Comparison of ENCODE assay signal across 8 cellular contexts in genomic region chr6:167288712-167289225, GRCh38. TPM values are rescaled to one million over a fixed set of nuclear protein-coding genes. Genes with fewer than 3 reads are reported as not detected.
DNase-seq lines count a peak whose midpoint lies in the region; ATAC-seq, FAIRE-seq and TF ChIP-seq lines count a peak whose summit lies in the region.
"Not testable (repeated sequence)": the region's sequence is repeated elsewhere in the genome, so short reads cannot be mapped to it uniquely, and the experiment has no call there.

No MANE protein-coding gene starts in this region.

- dilution Hi-C loops in endothelial cell of umbilical vein (cut with MboI; ENCODE audit: extremely low pct_ligation_motif_present, low sequenced_read_pairs): not testable (repeated sequence)

- ATAC-seq in GM21381 (IDR thresholded peaks at IDR 0.05; ENCODE audit: unreplicated experiment): peak; percentile 75
- peak; percentile 66 for ATAC-seq in HG03457 (IDR thresholded peaks at IDR 0.05; ENCODE audit: unreplicated experiment)
- ATAC-seq in memory B cell (ENCODE audit: low read depth): peak; percentile 93

- H2AFZ ChIP-seq in endothelial cell of umbilical vein (ENCODE audit: low read depth, low read length): not testable (repeated sequence)

- peak; percentile 100 for FAIRE-seq in endothelial cell of umbilical vein (lab: Jason Lieb, UNC)

- not testable (repeated sequence) for BruUV-seq in endothelial cell of umbilical vein (replicated peaks; lab: Mats Ljungman, UMichigan)

- not testable (repeated sequence) for H3K27ac Mint-ChIP-seq in activated CD4-positive, alpha-beta memory T cell treated with anti-CD3 and anti-CD28 coated beads for 36 hours; memory B cell

- not testable (repeated sequence) for H3K36me3 ChIP-seq in endothelial cell of umbilical vein (ENCODE audit: control insufficient read depth in 2 of 2, extremely low read depth in 1 of 2, insufficient read depth in 2 of 2, low read length in 2 of 2)

- TF ChIP-seq POLR2A in endothelial cell of umbilical vein (IDR thresholded peaks at IDR 0.05; ENCODE audit: low read depth, low read length): not testable (repeated sequence)

- intact Hi-C loops in activated CD4-positive, alpha-beta memory T cell treated with anti-CD3 and anti-CD28 coated beads for 36 hours (cut with micrococcal nuclease): loop anchor here (10.0 kb wide), 1 partner anchor 514 kb away; no protein-coding TSS in a partner anchor
- intact Hi-C loops in endothelial cell of umbilical vein (cut with micrococcal nuclease): loop anchor here (1.0 kb wide), 2 partner anchors 71 to 610 kb away; no protein-coding TSS in a partner anchor

- H3K9ac ChIP-seq in endothelial cell of umbilical vein (replicated peaks; ENCODE audit: extremely low read depth, insufficient read depth, low read length): not testable (repeated sequence)

- not testable (repeated sequence) for H3K27me3 Mint-ChIP-seq in activated CD4-positive, alpha-beta memory T cell treated with anti-CD3 and anti-CD28 coated beads for 36 hours; memory B cell

- H3K27ac ChIP-seq in endothelial cell of umbilical vein (ENCODE audit: insufficient read depth, low read depth, low read length): not testable (repeated sequence)

- peak; percentile 43 to 44 for TF ChIP-seq CTCF in endothelial cell of umbilical vein (IDR thresholded peaks at IDR 0.05; ENCODE audit: extremely low read depth in 1 of 2, insufficient read depth in 1 of 2, low read depth in 1 of 2, low read length in 2 of 2)

- not testable (repeated sequence) for H3K36me3 Mint-ChIP-seq in activated CD4-positive, alpha-beta memory T cell treated with anti-CD3 and anti-CD28 coated beads for 36 hours; memory B cell

- H3K4me3 ChIP-seq in endothelial cell of umbilical vein (replicated peaks in 1 of 3; ENCODE audit: insufficient read depth in 1 of 3, low read depth in 1 of 3, low read length in 3 of 3): not testable (repeated sequence)

- CTCF ChIA-PET in activated CD4-positive, alpha-beta memory T cell treated with anti-CD3 and anti-CD28 coated beads for 36 hours (lab: Charles Lee): interaction anchor here (0.7 to 1.5 kb wide), 3 partner anchors 9 to 63 kb away, joined by 3 to 6 read pairs (median 5); no protein-coding TSS in a partner anchor
- CTCF ChIA-PET in endothelial cell of umbilical vein (lab: Charles Lee): interaction anchor here (1.0 to 1.8 kb wide), 2 partner anchors 62 to 70 kb away, joined by 4 to 12 read pairs; no protein-coding TSS in a partner anchor

- H3K9me3 Mint-ChIP-seq in activated CD4-positive, alpha-beta memory T cell treated with anti-CD3 and anti-CD28 coated beads for 36 hours; memory B cell: not testable (repeated sequence)

- not testable (repeated sequence) for H3K9me1 ChIP-seq in endothelial cell of umbilical vein (replicated peaks; ENCODE audit: control insufficient read depth, extremely low read depth, insufficient read depth, low read length)

- H3K79me2 ChIP-seq in endothelial cell of umbilical vein (ENCODE audit: control insufficient read depth, insufficient read depth, low read length): not testable (repeated sequence)

- H3K4me1 ChIP-seq in endothelial cell of umbilical vein (ENCODE audit: control insufficient read depth, extremely low read depth, insufficient read depth, low read length): not testable (repeated sequence)

- H3K4me2 ChIP-seq in endothelial cell of umbilical vein (ENCODE audit: insufficient read depth, low read length): not testable (repeated sequence)

- POLR2A ChIA-PET in activated CD4-positive, alpha-beta memory T cell treated with anti-CD3 and anti-CD28 coated beads for 36 hours (lab: Charles Lee); endothelial cell of umbilical vein (lab: Charles Lee): not testable (repeated sequence)

- not testable (repeated sequence) for H3K9me3 ChIP-seq in endothelial cell of umbilical vein (replicated peaks; ENCODE audit: control insufficient read depth, insufficient read depth, low read length)

- not testable (repeated sequence) for H3K4me3 Mint-ChIP-seq in activated CD4-positive, alpha-beta memory T cell treated with anti-CD3 and anti-CD28 coated beads for 36 hours; memory B cell

- H3K27me3 ChIP-seq in endothelial cell of umbilical vein (ENCODE audit: control insufficient read depth in 2 of 2, insufficient read depth in 2 of 2, low read length in 2 of 2): not testable (repeated sequence)

- not testable (repeated sequence) for H4K20me1 ChIP-seq in endothelial cell of umbilical vein (replicated peaks; ENCODE audit: control insufficient read depth, extremely low read depth, insufficient read depth, low read length)

- H3K4me1 Mint-ChIP-seq in activated CD4-positive, alpha-beta memory T cell treated with anti-CD3 and anti-CD28 coated beads for 36 hours (ENCODE audit: low read depth); memory B cell: not testable (repeated sequence)

- DNase-seq in DMS 273 (lab: John Stamatoyannopoulos, UW; ENCODE audit: unreplicated experiment): peak; percentile 65
- DNase-seq in NCI-H526 treated with DMSO at 0.1 percent for 48 hours (lab: John Stamatoyannopoulos, UW): peak; percentile 3
- peak; percentile 47 for DNase-seq in activated CD4-positive, alpha-beta memory T cell treated with anti-CD3 and anti-CD28 coated beads for 36 hours
- peak; percentile 35 for DNase-seq in endothelial cell of umbilical vein (ENCODE audit: low read depth, low spot score)
- DNase-seq in memory B cell (ENCODE audit: low spot score in 2 of 2): peak; percentile 27 to 28
- peak; percentile 4 for DNase-seq in stimulated activated CD8-positive, alpha-beta memory T cell treated with anti-CD3 and anti-CD28 coated beads, Interleukin-12 subunit alpha, Interleukin-12 subunit beta, amount 100 ng/mL, for 1 hour (ENCODE audit: low read depth)

RNA-seq across cellular contexts. Expression of gene UNC93A, which starts 2.3 kb away (rescaled TPM):
- total RNA-seq in activated CD4-positive, alpha-beta memory T cell treated with anti-CD3 and anti-CD28 coated beads for 36 hours: not detected
- total RNA-seq in endothelial cell of umbilical vein: not detected in 2 replicates
- not detected in 2 replicates for polyA plus RNA-seq in endothelial cell of umbilical vein
- polyA plus RNA-seq in endothelial cell of umbilical vein (2011; cell fraction: cytosol; rRNA removed): not detected in 2 replicates
- polyA plus RNA-seq in endothelial cell of umbilical vein (2011; cell fraction: nucleus; rRNA removed): not detected in 2 replicates
- not detected in 2 replicates for polyA plus RNA-seq in endothelial cell of umbilical vein (2012)
- not detected in 2 replicates for polyA minus RNA-seq in endothelial cell of umbilical vein
- polyA minus RNA-seq in endothelial cell of umbilical vein (2011; cell fraction: cytosol; rRNA and poly(A)+ RNA removed): not detected
- polyA minus RNA-seq in endothelial cell of umbilical vein (2011; cell fraction: nucleus; rRNA and poly(A)+ RNA removed): 0.58 TPM in 1 of 2 replicates, not detected in the other

RNA-seq across cellular contexts. Expression of gene TTLL2, which starts 36.1 kb away (rescaled TPM):
- not detected for total RNA-seq in activated CD4-positive, alpha-beta memory T cell treated with anti-CD3 and anti-CD28 coated beads for 36 hours
- total RNA-seq in endothelial cell of umbilical vein: not detected in 2 replicates
- not detected in 2 replicates for polyA plus RNA-seq in endothelial cell of umbilical vein
- not detected in 2 replicates for polyA plus RNA-seq in endothelial cell of umbilical vein (2011; cell fraction: cytosol; rRNA removed)
- polyA plus RNA-seq in endothelial cell of umbilical vein (2011; cell fraction: nucleus; rRNA removed): not detected in 2 replicates
- not detected in 2 replicates for polyA plus RNA-seq in endothelial cell of umbilical vein (2012)
- not detected in 2 replicates for polyA minus RNA-seq in endothelial cell of umbilical vein
- not detected for polyA minus RNA-seq in endothelial cell of umbilical vein (2011; cell fraction: cytosol; rRNA and poly(A)+ RNA removed)
- polyA minus RNA-seq in endothelial cell of umbilical vein (2011; cell fraction: nucleus; rRNA and poly(A)+ RNA removed): not detected in 2 replicates

Comparison
In these comparisons a context has a peak if more than half of its experiments do, and no peak if none do; other contexts are left out.
1. DNase-seq: peak in every context shown above with its lines; median percentile 65 in DMS 273; 47 in activated CD4-positive, alpha-beta memory T cell treated with anti-CD3 and anti-CD28 coated beads for 36 hours; 35 in endothelial cell of umbilical vein; 28 in memory B cell; 4 in stimulated activated CD8-positive, alpha-beta memory T cell treated with anti-CD3 and anti-CD28 coated beads, Interleukin-12 subunit alpha, Interleukin-12 subunit beta, amount 100 ng/mL, for 1 hour; 3 in NCI-H526 treated with DMSO at 0.1 percent for 48 hours.